In the genomic region with DNA sequence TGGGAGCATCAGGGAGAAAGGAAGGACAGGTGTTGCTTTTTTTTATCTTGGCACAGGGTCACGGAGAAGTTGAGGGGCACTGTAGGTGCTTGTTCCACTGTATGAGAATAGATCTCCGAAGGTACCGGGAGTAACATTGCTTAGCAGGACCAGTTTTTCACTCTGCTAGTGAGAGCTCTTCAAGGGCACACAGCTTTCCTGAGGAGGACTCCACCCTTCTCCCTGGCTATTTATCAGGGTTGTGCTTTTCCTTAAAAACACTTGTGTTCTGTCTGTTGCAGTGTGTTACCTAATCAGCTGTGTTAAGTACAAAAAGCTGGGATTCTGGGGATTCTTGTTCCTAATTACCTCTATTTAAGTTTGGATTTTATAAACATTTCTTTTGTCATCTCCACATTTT, we compare ENCODE assay signal across 17 cellular contexts.
"Had no signal": no experiment of that assay in that cellular context is flagged by ENCODE, and none has a peak within 500 bp of the region (broad histone marks: within the 10 kb centered on the region; RNA-seq: fewer than 3 reads in every experiment).

No MANE protein-coding gene starts in this region.

- ATAC-seq: activated CD8-positive, alpha-beta memory T cell treated with anti-CD3 and anti-CD28 coated beads, Interleukin-2, amount 10 ng/mL, durations not matched to agents 7 days and 5 days; gastroesophageal sphincter; natural killer cell had no signal

- DNase-seq: activated CD4-positive, alpha-beta memory T cell treated with anti-CD3 and anti-CD28 coated beads, Interleukin-2, amount 10 ng/mL, durations not matched to agents 7 days and 5 days; activated CD4-positive, alpha-beta T cell treated with anti-CD3 and anti-CD28 coated beads for 48 hours; activated CD4-positive, CD25-positive, alpha-beta regulatory T cell; activated CD8-positive, alpha-beta memory T cell treated with anti-CD3 and anti-CD28 coated beads, Interleukin-2, amount 10 ng/mL, durations not matched to agents 7 days and 5 days; activated naive CD4-positive, alpha-beta T cell; activated naive CD8-positive, alpha-beta T cell treated with anti-CD3 and anti-CD28 coated beads for 36 hours; amniotic stem cell; erythroblast; heart left ventricle; immature natural killer cell; natural killer cell; spleen; stimulated activated CD8-positive, alpha-beta memory T cell treated with anti-CD3 and anti-CD28 coated beads, Interleukin-4, amount 100 ng/mL, for 48 hours; stimulated activated naive CD4-positive, alpha-beta T cell treated with Interleukin-2 at 50 U/mL for 16 hours; tibial artery had no signal

- H3K4me3 ChIP-seq: gastroesophageal sphincter, heart left ventricle, spleen, tibial artery had no signal

- H3K27me3 Mint-ChIP-seq: activated CD4-positive, alpha-beta memory T cell treated with anti-CD3 and anti-CD28 coated beads, Interleukin-2, amount 10 ng/mL, durations not matched to agents 7 days and 5 days; activated CD8-positive, alpha-beta memory T cell treated with anti-CD3 and anti-CD28 coated beads, Interleukin-2, amount 10 ng/mL, durations not matched to agents 7 days and 5 days; activated naive CD8-positive, alpha-beta T cell treated with anti-CD3 and anti-CD28 coated beads for 36 hours had no signal

- H3K27ac Mint-ChIP-seq: activated CD4-positive, alpha-beta memory T cell treated with anti-CD3 and anti-CD28 coated beads, Interleukin-2, amount 10 ng/mL, durations not matched to agents 7 days and 5 days; activated CD8-positive, alpha-beta memory T cell treated with anti-CD3 and anti-CD28 coated beads, Interleukin-2, amount 10 ng/mL, durations not matched to agents 7 days and 5 days; activated naive CD8-positive, alpha-beta T cell treated with anti-CD3 and anti-CD28 coated beads for 36 hours; immature natural killer cell; natural killer cell; T-helper 2 cell treated with Interferon-gamma antibody and Interleukin-4, amounts not matched to agents 5 μg/mL and 100 μg/mL, for 36 hours had no signal

- H3K36me3 Mint-ChIP-seq: natural killer cell had no signal

- H3K9me3 ChIP-seq: gastroesophageal sphincter, heart left ventricle, spleen, tibial artery had no signal

- H3K9me3 Mint-ChIP-seq: activated CD4-positive, alpha-beta memory T cell treated with anti-CD3 and anti-CD28 coated beads, Interleukin-2, amount 10 ng/mL, durations not matched to agents 7 days and 5 days; activated naive CD8-positive, alpha-beta T cell treated with anti-CD3 and anti-CD28 coated beads for 36 hours; immature natural killer cell; natural killer cell; T-helper 2 cell treated with Interferon-gamma antibody and Interleukin-4, amounts not matched to agents 5 μg/mL and 100 μg/mL, for 36 hours had no signal

- H3K4me3 Mint-ChIP-seq: activated CD4-positive, alpha-beta memory T cell treated with anti-CD3 and anti-CD28 coated beads, Interleukin-2, amount 10 ng/mL, durations not matched to agents 7 days and 5 days; activated CD8-positive, alpha-beta memory T cell treated with anti-CD3 and anti-CD28 coated beads, Interleukin-2, amount 10 ng/mL, durations not matched to agents 7 days and 5 days; activated naive CD8-positive, alpha-beta T cell treated with anti-CD3 and anti-CD28 coated beads for 36 hours; immature natural killer cell; natural killer cell; T-helper 2 cell treated with Interferon-gamma antibody and Interleukin-4, amounts not matched to agents 5 μg/mL and 100 μg/mL, for 36 hours had no signal

- H3K27me3 ChIP-seq: gastroesophageal sphincter, heart left ventricle, spleen, tibial artery had no signal

- H3K27ac ChIP-seq: gastroesophageal sphincter, heart left ventricle, spleen, tibial artery had no signal
